In the genomic region with DNA sequence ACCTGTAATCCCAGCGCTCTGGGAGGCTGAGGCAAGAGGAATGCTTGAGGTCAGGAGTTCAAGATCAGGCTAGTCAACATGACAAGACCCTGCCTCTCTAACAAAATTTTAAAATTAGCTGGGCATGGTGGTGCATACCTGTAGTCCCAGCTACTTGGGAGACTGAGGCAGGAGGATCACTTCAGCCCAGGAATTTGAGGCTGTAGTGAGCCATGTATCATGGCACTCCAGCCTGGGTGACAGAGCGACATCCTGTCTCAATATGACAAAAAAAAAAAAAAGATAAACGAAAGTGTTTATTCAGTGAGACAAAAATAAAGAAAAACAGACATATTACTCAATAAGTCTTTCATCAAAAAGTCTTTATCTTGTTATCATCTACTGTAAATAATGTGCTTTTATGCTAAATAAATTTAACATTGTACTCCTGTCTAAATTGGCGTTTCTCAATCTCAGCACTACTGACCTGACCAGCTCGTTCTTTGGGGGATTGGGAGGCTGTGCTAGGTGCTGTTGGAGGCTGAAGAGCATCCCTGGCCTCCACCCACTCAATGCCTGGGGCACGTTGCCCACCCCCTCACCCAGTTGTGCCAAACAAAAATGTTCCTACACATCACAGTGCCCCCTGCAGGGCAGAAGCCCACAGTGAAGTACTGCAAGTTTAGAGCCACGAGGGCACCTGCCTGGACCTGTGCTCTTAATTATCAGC, we compare ENCODE assay signal across 9 cellular contexts. TPM values are rescaled to one million over a fixed set of nuclear protein-coding genes. Genes with fewer than 3 reads are reported as not detected.
DNase-seq lines count a peak whose midpoint lies in the region; ATAC-seq, FAIRE-seq and TF ChIP-seq lines count a peak whose summit lies in the region.
"Had no signal": no experiment of that assay in that cellular context is flagged by ENCODE, and none has a peak within 500 bp of the region (broad histone marks: within the 10 kb centered on the region; RNA-seq: fewer than 3 reads in every experiment).

No MANE protein-coding gene starts in this region.

- no peaks in the 10 kb centered on the region for H3K9me3 Mint-ChIP-seq in MCF 10A (ENCODE audit: unreplicated experiment)

- no peak overlapping the region for H3K23ac ChIP-seq in H1 (ENCODE audit: insufficient read length)

- H3K36me3 ChIP-seq in breast epithelium = no peaks in the 10 kb centered on the region
- peaks cover 33 to 75% (median 59%) of the 10 kb centered on the region in 4 experiments for H3K36me3 ChIP-seq in H1 (ENCODE audit: control insufficient read depth in 2 of 4, insufficient read depth in 4 of 4, low read length in 3 of 4)
- no peaks in the 10 kb centered on the region for H3K36me3 ChIP-seq in testis (ENCODE audit: low read depth, missing control alignments)
- peaks cover 0 to under 1% of the 10 kb centered on the region in 2 donors for H3K36me3 ChIP-seq in kidney (ENCODE audit: control insufficient read depth in 1 of 2, insufficient read depth in 2 of 2, low read length in 2 of 2)

- FAIRE-seq in H1 (lab: Jason Lieb, UNC) (no peak), kidney (lab: Jason Lieb, UNC) (no peak)

- DNase-seq in MCF 10A (ENCODE audit: unreplicated experiment) (peak; percentile 43), breast epithelium (ENCODE audit: low spot score in 2 of 2) (no peak), NCI-H1436 treated with DMSO at 0.1 percent for 48 hours (lab: John Stamatoyannopoulos, UW) (peak; percentile 1), H1 (ENCODE audit: low read depth in 1 of 2, low spot score in 2 of 2) (peak in 1 of 2 experiments; percentile 77), testis (peak; percentile 25), NCI-H2171 treated with DMSO at 0.1 percent for 48 hours (lab: John Stamatoyannopoulos, UW) (no peak), kidney (no peak)
- DNase-seq: posterior cingulate gyrus had no signal

- H3K4me3 Mint-ChIP-seq in MCF 10A (ENCODE audit: unreplicated experiment) = no peak overlapping the region

- H2BK120ac ChIP-seq in H1 (replicated peaks; ENCODE audit: low read depth, low read length) = no peak overlapping the region

- no peak overlapping the region for H2AFZ ChIP-seq in H1 (ENCODE audit: low read length)

- peaks cover 0 to 5% of the 10 kb centered on the region in 2 experiments for H4K20me1 ChIP-seq in H1 (replicated peaks in 1 of 2; ENCODE audit: control insufficient read depth in 1 of 2, insufficient read depth in 2 of 2, low read length in 2 of 2)

- H4K5ac ChIP-seq in H1 (ENCODE audit: insufficient read length, low read depth, low read length) = no peak overlapping the region

- no peak overlapping the region for H3K4ac ChIP-seq in H1 (replicated peaks; ENCODE audit: insufficient read length, low read depth, low read length)

- H2BK15ac ChIP-seq in H1 (ENCODE audit: low read length) = no peak overlapping the region

- TF ChIP-seq POLR2A in breast epithelium (IDR thresholded peaks at IDR 0.05) = no peak
- TF ChIP-seq POLR2A in H1 (IDR thresholded peaks at IDR 0.05; ENCODE audit: control extremely low read depth in 1 of 2, low read depth in 2 of 2, low read length in 2 of 2) = no peak
- no peak for TF ChIP-seq POLR2A in testis (IDR thresholded peaks at IDR 0.05)

- H3K14ac ChIP-seq in H1 (ENCODE audit: insufficient read length) = no peak overlapping the region

- TF ChIP-seq CTCF in MCF 10A (IDR thresholded peaks at IDR 0.05; ENCODE audit: unreplicated experiment) = peak; percentile 32
- TF ChIP-seq CTCF in breast epithelium (IDR thresholded peaks at IDR 0.05) = no peak
- TF ChIP-seq CTCF in H1 (IDR thresholded peaks at IDR 0.05; ENCODE audit: control extremely low read depth in 1 of 3, insufficient read depth in 1 of 3, low read depth in 1 of 3, low read length in 3 of 3) = peak; percentile 50 to 74 (median 67)
- peak in 2 of 3 experiments; percentile 12 to 38 for TF ChIP-seq CTCF in testis (IDR thresholded peaks at IDR 0.05)
- no peak for TF ChIP-seq CTCF in kidney (IDR thresholded peaks at IDR 0.05; ENCODE audit: borderline replicate concordance, extremely low read depth, insufficient read depth)

- no peak overlapping the region for H3K27ac ChIP-seq in breast epithelium
- H3K27ac ChIP-seq in H1 (ENCODE audit: low read depth, low read length) = no peak overlapping the region
- H3K27ac ChIP-seq in testis = no peak overlapping the region
- no peak overlapping the region for H3K27ac ChIP-seq in kidney (ENCODE audit: low read depth in 2 of 2, low read length in 2 of 2)

- no peak overlapping the region for H3K56ac ChIP-seq in H1 (replicated peaks; ENCODE audit: insufficient read length, low read depth, low read length)

- TF ChIP-seq RAD21 in H1 (IDR thresholded peaks at IDR 0.05 in 1 of 2, conservative IDR thresholded peaks at IDR 0.05 in 1 of 2; ENCODE audit: low read depth in 2 of 2, low read length in 2 of 2) = peak; percentile 34 to 58; a peak in 3 of 4 replicates

- ATAC-seq in HG02678 (IDR thresholded peaks at IDR 0.05; ENCODE audit: unreplicated experiment) = no peak

- H3K4me1 ChIP-seq in breast epithelium (no peaks in the 10 kb centered on the region), H1 (replicated peaks in 1 of 4; ENCODE audit: control insufficient read depth in 3 of 4, insufficient read depth in 4 of 4, low read length in 3 of 4) (no peaks in the 10 kb centered on the region), testis (no peaks in the 10 kb centered on the region), kidney (ENCODE audit: control insufficient read depth in 1 of 2, insufficient read depth in 1 of 2, low read depth in 1 of 2, low read length in 2 of 2) (no peaks in the 10 kb centered on the region)

- H3K27me3 ChIP-seq in breast epithelium (no peaks in the 10 kb centered on the region), H1 (replicated peaks in 1 of 4; ENCODE audit: control insufficient read depth in 3 of 4, extremely low read depth in 1 of 4, insufficient read depth in 3 of 4, low read length in 3 of 4) (no peaks in the 10 kb centered on the region), testis (no peaks in the 10 kb centered on the region)

- no peak overlapping the region for H4K91ac ChIP-seq in H1 (replicated peaks; ENCODE audit: insufficient read length, low read length)

- no peaks in the 10 kb centered on the region for H3K27me3 Mint-ChIP-seq in MCF 10A (ENCODE audit: insufficient read depth, unreplicated experiment)

- peaks cover 2% of the 10 kb centered on the region; the same call in 1 of the 2 replicates for H3K23me2 ChIP-seq in H1 (ENCODE audit: low read depth, low read length)

- no TSS peak for BruUV-seq in MCF 10A (replicated peaks; lab: Mats Ljungman, UMichigan)

- TF ChIP-seq EP300 in H1 (IDR thresholded peaks at IDR 0.05; ENCODE audit: borderline replicate concordance in 1 of 2, low read depth in 2 of 2, low read length in 2 of 2) = no peak

- no peak overlapping the region for H2AK5ac ChIP-seq in H1 (ENCODE audit: low read depth, low read length)

- H3K4me3 ChIP-seq in breast epithelium = no peak overlapping the region
- no peak overlapping the region for H3K4me3 ChIP-seq in H1 (ENCODE audit: extremely low read depth in 1 of 4, insufficient read depth in 2 of 4, low read depth in 3 of 4, low read length in 4 of 4)
- H3K4me3 ChIP-seq in testis = no peak overlapping the region
- no peak overlapping the region for H3K4me3 ChIP-seq in kidney (ENCODE audit: low read length in 2 of 2)

- H2BK12ac ChIP-seq in H1 (ENCODE audit: low read depth, low read length) = no peak overlapping the region

- H3K79me2 ChIP-seq in H1 (ENCODE audit: control insufficient read depth in 1 of 2, insufficient read depth in 2 of 2, low read length in 2 of 2) = peaks cover 3 to 20% of the 10 kb centered on the region in 2 experiments

- peaks cover 26% of the 10 kb centered on the region for H3K36me3 Mint-ChIP-seq in MCF 10A (ENCODE audit: insufficient read depth, unreplicated experiment)

- no peaks in the 10 kb centered on the region for H3K9me3 ChIP-seq in breast epithelium
- no peaks in the 10 kb centered on the region for H3K9me3 ChIP-seq in H1 (ENCODE audit: insufficient read depth in 2 of 2, low read depth in 1 of 2, low read length in 1 of 2)
- H3K9me3 ChIP-seq in testis = no peaks in the 10 kb centered on the region
- H3K9me3 ChIP-seq in kidney (ENCODE audit: control insufficient read depth in 1 of 2, low read length in 2 of 2) = no peaks in the 10 kb centered on the region

- H3K4me2 ChIP-seq in H1 (ENCODE audit: insufficient read depth in 1 of 2, low read depth in 2 of 2, low read length in 2 of 2) = no peak overlapping the region

- intact Hi-C loops in MCF 10A (cut with micrococcal nuclease) (no loop called here), breast epithelium (cut with DNase I; ENCODE audit: low total_unique reads) (no loop called here), testis (cut with DNase I; ENCODE audit: low total_unique reads) (no loop called here), kidney (cut with DNase I) (no loop called here)

- no peak overlapping the region for H3K9ac ChIP-seq in H1 (replicated peaks in 1 of 4; ENCODE audit: extremely low read depth in 1 of 4, low read depth in 3 of 4, low read length in 3 of 4)
- no peak overlapping the region for H3K9ac ChIP-seq in kidney (ENCODE audit: low read length in 2 of 2)

- CTCF ChIA-PET in MCF 10A (lab: Yijun Ruan, JAX) (interaction anchor here (0.5 to 1.7 kb wide), 9 partner anchors 14 to 210 kb away, joined by 3 to 7 read pairs (median 4); no protein-coding TSS in a partner anchor), H1 (lab: Charles Lee; ENCODE audit: partially characterized antibody) (interaction anchor here (0.6 to 2.6 kb wide), 28 partner anchors 8 to 660 kb away, joined by 3 to 19 read pairs (median 3); no protein-coding TSS in a partner anchor)

- WGBS in H1 (ENCODE audit: extremely low coverage in 1 of 2, insufficient coverage in 1 of 2, insufficient read length in 1 of 2, insufficient replicate concordance in 2 of 2, low coverage in 1 of 2, low lambda C conversion rate in 2 of 2, missing lambda C conversion rate in 1 of 2), 2 experiments = 93% methylated on average over 7 of the region's 7 CpGs; no CpG with 5 or more reads in 1 of the 2 experiments
- 87 to 91% methylated on average over 6 to 7 of the region's 7 CpGs for WGBS in testis, 2 donors

- no peak overlapping the region for H4K8ac ChIP-seq in H1 (ENCODE audit: extremely low read depth, insufficient read depth, low read length)

- POLR2A ChIA-PET in MCF 10A (lab: Yijun Ruan, JAX) = interaction anchor here (0.6 to 1.0 kb wide), 2 partner anchors 187 to 213 kb away, joined by 3 read pairs; no protein-coding TSS in a partner anchor
- POLR2A ChIA-PET in H1 (lab: Charles Lee; ENCODE audit: partially characterized antibody) = interaction anchor here (0.6 to 1.0 kb wide), 4 partner anchors 9 to 106 kb away, joined by 3 to 4 read pairs (median 3); no protein-coding TSS in a partner anchor

- H3K4me1 Mint-ChIP-seq in MCF 10A (ENCODE audit: insufficient read depth, unreplicated experiment) = peaks cover 17% of the 10 kb centered on the region

- no peak overlapping the region for H2BK5ac ChIP-seq in H1 (ENCODE audit: low read depth, low read length)

- H3K79me1 ChIP-seq in H1 (ENCODE audit: low read depth, low read length) = peaks cover 3% of the 10 kb centered on the region

- H2BK20ac ChIP-seq in H1 (ENCODE audit: low read length) = no peak overlapping the region

- H3K27ac Mint-ChIP-seq in MCF 10A (ENCODE audit: low read depth, unreplicated experiment) = peak overlapping the region; percentile 93

- H3K18ac ChIP-seq in H1 (ENCODE audit: extremely low read depth, low read length) = no peak overlapping the region

RNA-seq across cellular contexts. Expression of a gene that starts 57.7 kb away (rescaled TPM):
- total RNA-seq in MCF 10A (2022) (10.5 and 27.4 TPM in 2 replicates), breast epithelium (10 to 100 TPM in 2 of 3 donors, 1 to 10 TPM in 1; 9.8 to 12.5 (median 10.4) TPM), testis (10 to 100 TPM; 30.2 to 34.0 TPM), kidney (6.3 TPM)
- total RNA-seq in H1 (2021; fragmentation: NEBNext Ultra II Directional; extraction: Animal tissue kit (Norgen Biotek cat#: 25700)) = 119 and 125 TPM in 2 replicates
- polyA plus RNA-seq in H1 (2011; rRNA removed) (49.9 and 50.1 TPM in 2 replicates), testis (ENCODE audit: insufficient read depth, low read depth, low replicate concordance) (53.9 TPM), kidney (ENCODE audit: insufficient read depth, low read depth, low replicate concordance) (1.3 TPM)
- polyA plus RNA-seq in H1 (2011; cell fraction: cytosol; rRNA removed) = 83.7 TPM
- polyA plus RNA-seq in H1 (2011; cell fraction: nucleus; rRNA removed) = 66.1 TPM
- 106 to 137 TPM (median 113 TPM) in 4 replicates for polyA plus RNA-seq in H1 (2012, experiment 1 of 2)
- 7.3 TPM for polyA plus RNA-seq in H1 (2012, experiment 2 of 2)
- polyA plus RNA-seq in H1 (2013, experiment 1 of 2) = 36.6 TPM
- polyA plus RNA-seq in H1 (2013, experiment 2 of 2) = 39.2 TPM
- 167 and 172 TPM in 2 replicates for polyA minus RNA-seq in H1 (2011; rRNA and poly(A)+ RNA removed)
- polyA minus RNA-seq in H1 (2011; cell fraction: cytosol; rRNA and poly(A)+ RNA removed) = 79.4 TPM
- 106 TPM for polyA minus RNA-seq in H1 (2011; cell fraction: nucleus; rRNA and poly(A)+ RNA removed)

RNA-seq across cellular contexts. Expression of a gene that starts 59.3 kb away (rescaled TPM):
- 4.0 and 4.5 TPM in 2 replicates for total RNA-seq in MCF 10A (2022)
- 1 to 10 TPM; 1.6 to 2.2 (median 2.2) TPM for total RNA-seq in breast epithelium
- 3.6 and 4.5 TPM in 2 replicates for total RNA-seq in H1 (2021; fragmentation: NEBNext Ultra II Directional; extraction: Animal tissue kit (Norgen Biotek cat#: 25700))
- polyA plus RNA-seq in H1 (2011; rRNA removed) = 2.6 and 4.9 TPM in 2 replicates
- 3.7 TPM for polyA plus RNA-seq in H1 (2011; cell fraction: cytosol; rRNA removed)
- polyA plus RNA-seq in H1 (2011; cell fraction: nucleus; rRNA removed) = 5.5 TPM
- polyA plus RNA-seq in H1 (2012, experiment 1 of 2) = 1.3 to 2.3 TPM (median 1.8 TPM) in 4 replicates
- 1.4 TPM for polyA plus RNA-seq in H1 (2012, experiment 2 of 2)
- 1.4 TPM for polyA plus RNA-seq in H1 (2013, experiment 1 of 2)
- polyA plus RNA-seq in H1 (2013, experiment 2 of 2) = 1.5 TPM
- 3.4 and 3.5 TPM in 2 replicates for polyA minus RNA-seq in H1 (2011; rRNA and poly(A)+ RNA removed)
- polyA minus RNA-seq in H1 (2011; cell fraction: cytosol; rRNA and poly(A)+ RNA removed) = 4.8 TPM
- 7.4 TPM for polyA minus RNA-seq in H1 (2011; cell fraction: nucleus; rRNA and poly(A)+ RNA removed)
- total RNA-seq in testis = 10 to 100 TPM in 1 of 2 donors, 1 to 10 TPM in 1; 9.8 to 10.8 TPM
- polyA plus RNA-seq in testis (ENCODE audit: insufficient read depth, low read depth, low replicate concordance) = 9.3 TPM
- 4.8 TPM for total RNA-seq in kidney
- 6.2 TPM for polyA plus RNA-seq in kidney (ENCODE audit: insufficient read depth, low read depth, low replicate concordance)

Comparison
In these comparisons a context has a peak if more than half of its experiments do, and no peak if none do; other contexts are left out.
1. DNase-seq: peak in MCF 10A (single experiment), NCI-H1436 treated with DMSO at 0.1 percent for 48 hours (single experiment) and testis (single experiment); none in breast epithelium (0 of 2), NCI-H2171 treated with DMSO at 0.1 percent for 48 hours (single experiment) and kidney (single experiment).
2. CTCF ChIP-seq: peak in MCF 10A (single experiment), H1 (3 of 3) and testis (2 of 3); none in breast epithelium (0 of 3) and kidney (single experiment).